17 cellular contexts compared by ENCODE assay signal in genomic region chr22:39654527-39654926, GRCh38.
A peak's percentile ranks its signal among the peaks of the same experiment; 100 is the strongest.
DNase-seq lines count a peak whose midpoint lies in the region; ATAC-seq and TF ChIP-seq lines count a peak whose summit lies in the region.
"Had no signal": no experiment of that assay in that cellular context is flagged by ENCODE, and none has a peak within 500 bp of the region (broad histone marks: within the 10 kb centered on the region; RNA-seq: fewer than 3 reads in every experiment).

No MANE protein-coding gene starts in this region.

- no peak for TF ChIP-seq POLR2A in gastrocnemius medialis (IDR thresholded peaks at IDR 0.05)

- in situ Hi-C loops in gastrocnemius medialis (cut with MboI; ENCODE audit: low sequenced_read_pairs in 4 of 4) = no loop called here

- H3K4me1 ChIP-seq in SK-N-SH (ENCODE audit: control insufficient read depth in 1 of 2, insufficient read depth in 2 of 2, low read depth in 1 of 2, low read length in 1 of 2) (no peaks in the 10 kb centered on the region; a peak in 1 of 4 replicates), neuronal stem cell (ENCODE audit: control insufficient read depth in 2 of 2, insufficient read depth in 1 of 2, low read depth in 1 of 2, low read length in 2 of 2) (peaks cover 0 to 8% of the 10 kb centered on the region in 2 donors), gastrocnemius medialis (no peaks in the 10 kb centered on the region)
- H3K4me1 ChIP-seq: HAP-1 had no signal

- no peak overlapping the region for H3K14ac ChIP-seq in neuronal stem cell (ENCODE audit: low read length)

- no peak overlapping the region for H2BK15ac ChIP-seq in neuronal stem cell (ENCODE audit: low read length)

- H3K9me3 ChIP-seq in SK-N-SH (no peaks in the 10 kb centered on the region), neuronal stem cell (replicated peaks in 1 of 2; ENCODE audit: control insufficient read depth in 2 of 2, insufficient read depth in 1 of 2, low read depth in 1 of 2, low read length in 2 of 2) (peaks cover 0 to 4% of the 10 kb centered on the region in 2 donors), gastrocnemius medialis (no peaks in the 10 kb centered on the region)
- H3K9me3 ChIP-seq: BLaER1, HAP-1 had no signal

- H4K8ac ChIP-seq in neuronal stem cell (ENCODE audit: low read depth, low read length) = no peak overlapping the region

- peak overlapping the region; percentile 40 for H3K18ac ChIP-seq in neuronal stem cell (ENCODE audit: low read length)

- peak overlapping the region; percentile 3 for H3K23ac ChIP-seq in neuronal stem cell (ENCODE audit: low read depth, low read length, poor library complexity)

- TF ChIP-seq CTCF in SK-N-SH (IDR thresholded peaks at IDR 0.05) (no peak), gastrocnemius medialis (IDR thresholded peaks at IDR 0.05 in 4 of 5, conservative IDR thresholded peaks at IDR 0.05 in 1 of 5) (no peak)

- H4K91ac ChIP-seq in neuronal stem cell (ENCODE audit: low read depth, low read length, poor library complexity) = no peak overlapping the region

- TF ChIP-seq RAD21 in SK-N-SH (IDR thresholded peaks at IDR 0.05; ENCODE audit: low read length) = no peak

- no peaks in the 10 kb centered on the region for H3K79me2 ChIP-seq in SK-N-SH (ENCODE audit: insufficient read depth)

- H4K20me1 ChIP-seq in SK-N-SH (ENCODE audit: insufficient read depth) = no peaks in the 10 kb centered on the region
- H4K20me1 ChIP-seq: BLaER1 had no signal

- peak overlapping the region; percentile 15 for H2AK5ac ChIP-seq in neuronal stem cell (ENCODE audit: low read depth, low read length)

- POLR2A ChIA-PET in SK-N-SH (lab: Yijun Ruan, JAX) = no interaction called here

- peaks cover 1% of the 10 kb centered on the region for H3K36me3 Mint-ChIP-seq in central memory CD8-positive, alpha-beta T cell (ENCODE audit: insufficient read depth)
- no peaks in the 10 kb centered on the region for H3K36me3 Mint-ChIP-seq in activated CD4-positive, alpha-beta T cell treated with anti-CD3 and anti-CD28 coated beads, Interleukin-2, amount 10 ng/mL, durations not matched to agents 24 days and 14 days (ENCODE audit: low read depth)
- H3K36me3 Mint-ChIP-seq: CD14-positive monocyte; CD8-positive, alpha-beta T cell had no signal

- H3K4me3 ChIP-seq in SK-N-SH (ENCODE audit: low read depth in 2 of 2, low read length in 1 of 2) = no peak overlapping the region
- no peak overlapping the region for H3K4me3 ChIP-seq in neuronal stem cell (ENCODE audit: low read length in 2 of 2)
- no peak overlapping the region for H3K4me3 ChIP-seq in gastrocnemius medialis
- H3K4me3 ChIP-seq: BLaER1, GM12878, GM23248, HAP-1 had no signal

- H2BK120ac ChIP-seq in neuronal stem cell (ENCODE audit: low read depth, low read length) = no peak overlapping the region

- peak overlapping the region; percentile 54 for H3K27ac Mint-ChIP-seq in central memory CD8-positive, alpha-beta T cell (ENCODE audit: low read depth)
- no peak overlapping the region for H3K27ac Mint-ChIP-seq in activated CD4-positive, alpha-beta T cell treated with anti-CD3 and anti-CD28 coated beads, Interleukin-2, amount 10 ng/mL, durations not matched to agents 24 days and 14 days
- H3K27ac Mint-ChIP-seq: CD14-positive monocyte; CD8-positive, alpha-beta T cell had no signal

- no peak overlapping the region for H2AFZ ChIP-seq in SK-N-SH (ENCODE audit: low read depth)
- H2AFZ ChIP-seq in neuronal stem cell (ENCODE audit: low read length) = no peak overlapping the region
- H2AFZ ChIP-seq: GM23248 had no signal

- peaks cover 9% of the 10 kb centered on the region for H3K27me3 Mint-ChIP-seq in central memory CD8-positive, alpha-beta T cell
- H3K27me3 Mint-ChIP-seq in activated CD4-positive, alpha-beta T cell treated with anti-CD3 and anti-CD28 coated beads, Interleukin-2, amount 10 ng/mL, durations not matched to agents 24 days and 14 days = no peaks in the 10 kb centered on the region

- DNase-seq in SK-N-SH (no peak), neuronal stem cell (ENCODE audit: low spot score) (no peak), gastrocnemius medialis (no peak)
- DNase-seq in central memory CD8-positive, alpha-beta T cell (ENCODE audit: low spot score in 2 of 2) = no peak
- no peak for DNase-seq in activated CD4-positive, alpha-beta T cell treated with anti-CD3 and anti-CD28 coated beads, Interleukin-2, amount 10 ng/mL, durations not matched to agents 24 days and 14 days
- DNase-seq: Calu3; CD8-positive, alpha-beta T cell; DMS79 treated with DMSO at 0.1 percent for 48 hours; GF-D8; GM23248 had no signal

- H3K27me3 ChIP-seq in SK-N-SH (ENCODE audit: insufficient read depth) (no peaks in the 10 kb centered on the region), neuronal stem cell (ENCODE audit: control insufficient read depth in 3 of 3, insufficient read depth in 3 of 3, low read depth in 1 of 3, low read length in 3 of 3) (peaks cover 0 to 20% (median 5%) of the 10 kb centered on the region in 3 experiments), gastrocnemius medialis (peaks cover 24 to 32% (median 27%) of the 10 kb centered on the region in 3 donors)
- H3K27me3 ChIP-seq: BLaER1 had no signal

- no peak for ATAC-seq in SK-N-SH treated with all-trans-retinoic acid at 6 μM for 48 hours
- no peak for ATAC-seq in central memory CD8-positive, alpha-beta T cell (replicated peaks; ENCODE audit: extremely low read depth, poor library complexity, severe bottlenecking)
- no peak for ATAC-seq in GM18868 (IDR thresholded peaks at IDR 0.05; ENCODE audit: unreplicated experiment)
- ATAC-seq in gastrocnemius medialis = no peak
- ATAC-seq: CD8-positive, alpha-beta T cell had no signal

- H3K79me1 ChIP-seq in neuronal stem cell (ENCODE audit: low read depth, low read length) = peaks cover 2% of the 10 kb centered on the region

- no peak overlapping the region for H2BK5ac ChIP-seq in neuronal stem cell (ENCODE audit: low read length)

- CTCF ChIA-PET in SK-N-SH (lab: Yijun Ruan, JAX) = interaction anchor here (1.0 to 1.5 kb wide), 3 partner anchors 32 to 370 kb away, joined by 3 to 4 read pairs (median 3); no protein-coding TSS in a partner anchor

- H3K4me2 ChIP-seq in SK-N-SH (no peak overlapping the region), neuronal stem cell (ENCODE audit: insufficient read depth, low read length, poor library complexity, severe bottlenecking) (no peak overlapping the region)
- H3K4me2 ChIP-seq: BLaER1 had no signal

- peaks cover 19% of the 10 kb centered on the region for H3K4me1 Mint-ChIP-seq in central memory CD8-positive, alpha-beta T cell
- H3K4me1 Mint-ChIP-seq in activated CD4-positive, alpha-beta T cell treated with anti-CD3 and anti-CD28 coated beads, Interleukin-2, amount 10 ng/mL, durations not matched to agents 24 days and 14 days = peaks cover 20% of the 10 kb centered on the region
- H3K4me1 Mint-ChIP-seq: CD14-positive monocyte had no signal

- WGBS in SK-N-SH (ENCODE audit: low lambda C conversion rate) = 86% methylated on average over 4 of the region's 5 CpGs
- whole genome bisulfite sequencing in neuronal stem cell (ENCODE audit: extremely low coverage in 2 of 2, insufficient read length in 2 of 2, insufficient replicate concordance in 1 of 2), 2 donors = no CpG with 5 or more reads among the region's 5 CpGs

- no peaks in the 10 kb centered on the region for H3F3A ChIP-seq in SK-N-SH (replicated peaks; ENCODE audit: insufficient read depth)

- no peak for TF ChIP-seq EP300 in SK-N-SH (IDR thresholded peaks at IDR 0.05; ENCODE audit: borderline replicate concordance in 1 of 2, low read depth in 1 of 2, low read length in 1 of 2)

- H3K9me2 ChIP-seq in SK-N-SH = no peaks in the 10 kb centered on the region

- no peaks in the 10 kb centered on the region for H3K36me3 ChIP-seq in SK-N-SH (replicated peaks in 1 of 2; ENCODE audit: control insufficient read depth in 1 of 2, insufficient read depth in 2 of 2, low read length in 1 of 2)
- H3K36me3 ChIP-seq in neuronal stem cell (replicated peaks in 1 of 2; ENCODE audit: control insufficient read depth in 2 of 2, insufficient read depth in 2 of 2, low read length in 2 of 2) = no peaks in the 10 kb centered on the region
- no peaks in the 10 kb centered on the region for H3K36me3 ChIP-seq in gastrocnemius medialis
- H3K36me3 ChIP-seq: BLaER1, HAP-1 had no signal

- H2BK12ac ChIP-seq in neuronal stem cell (ENCODE audit: low read length) = no peak overlapping the region

- H3K9ac ChIP-seq in SK-N-SH (no peak overlapping the region), neuronal stem cell (ENCODE audit: low read depth, low read length, poor library complexity) (no peak overlapping the region)
- H3K9ac ChIP-seq: BLaER1, GM23248 had no signal

- no peak overlapping the region for H3K4ac ChIP-seq in neuronal stem cell (ENCODE audit: low read length)

- no peaks in the 10 kb centered on the region for H3K9me3 Mint-ChIP-seq in central memory CD8-positive, alpha-beta T cell
- H3K9me3 Mint-ChIP-seq in activated CD4-positive, alpha-beta T cell treated with anti-CD3 and anti-CD28 coated beads, Interleukin-2, amount 10 ng/mL, durations not matched to agents 24 days and 14 days = no peaks in the 10 kb centered on the region
- H3K9me3 Mint-ChIP-seq: CD8-positive, alpha-beta T cell had no signal

- intact Hi-C loops in activated CD4-positive, alpha-beta T cell treated with anti-CD3 and anti-CD28 coated beads, Interleukin-2, amount 10 ng/mL, durations not matched to agents 24 days and 14 days (cut with micrococcal nuclease) = no loop called here
- intact Hi-C loops in gastrocnemius medialis (cut with DNase I; ENCODE audit: low total_unique reads) = no loop called here

- H3K27ac ChIP-seq in SK-N-SH (ENCODE audit: low read depth in 2 of 2, low read length in 1 of 2) (no peak overlapping the region), neuronal stem cell (replicated peaks; ENCODE audit: low read length) (no peak overlapping the region), gastrocnemius medialis (no peak overlapping the region)
- H3K27ac ChIP-seq: 22Rv1, BLaER1, GM23248 had no signal

- H3K4me3 Mint-ChIP-seq in central memory CD8-positive, alpha-beta T cell = no peak overlapping the region
- no peak overlapping the region for H3K4me3 Mint-ChIP-seq in activated CD4-positive, alpha-beta T cell treated with anti-CD3 and anti-CD28 coated beads, Interleukin-2, amount 10 ng/mL, durations not matched to agents 24 days and 14 days
- H3K4me3 Mint-ChIP-seq: CD14-positive monocyte; CD8-positive, alpha-beta T cell had no signal

TF ChIP-seq in SK-N-SH treated with all-trans-retinoic acid at 6 μM for 48 hours, 23 proteins besides CTCF, POLR2A, EP300 and RAD21 (continues in another document):
- no peak for TF ChIP-seq ESRRG (CRISPR knock-in tag; IDR thresholded peaks at IDR 0.05)
